ENCODE assay signal across 9 cellular contexts in the genomic region with DNA sequence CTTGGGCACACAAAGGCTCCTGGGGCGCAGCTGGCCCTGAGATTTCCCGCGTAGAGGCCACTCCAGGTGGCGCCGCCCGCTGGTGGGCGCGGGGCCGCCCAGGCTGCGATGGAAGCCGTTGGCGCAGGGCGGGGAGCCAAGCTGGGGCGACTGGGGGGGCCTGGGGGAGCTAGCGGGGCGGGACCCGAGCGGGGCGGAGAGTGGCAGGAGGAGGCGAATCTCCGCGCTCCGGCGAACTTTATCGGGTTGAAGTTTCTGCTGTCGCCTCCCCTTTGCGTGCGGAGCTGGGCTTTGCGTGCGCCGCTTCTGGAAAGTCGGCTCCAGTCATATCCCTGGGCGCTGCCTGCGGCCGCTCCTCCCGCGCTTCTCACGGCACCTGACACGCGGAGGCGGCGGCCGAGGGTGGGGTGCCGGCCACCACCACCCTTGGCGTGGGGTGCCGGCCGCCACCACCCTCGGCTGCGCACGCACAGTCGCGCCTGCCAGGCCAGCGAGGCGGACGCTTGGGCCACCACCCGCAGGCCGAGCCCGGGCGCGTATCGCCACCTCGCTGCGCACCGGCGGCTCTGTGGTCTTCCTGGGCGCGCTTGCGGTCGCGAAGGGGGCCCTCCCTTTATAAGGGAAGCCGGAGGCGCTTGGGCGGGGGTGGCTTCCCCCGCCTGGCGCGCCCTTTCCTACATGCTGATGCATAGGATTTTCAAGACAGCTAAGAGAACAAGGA. TPM values are rescaled to one million over a fixed set of nuclear protein-coding genes. Genes with fewer than 3 reads are reported as not detected.
DNase-seq lines count a peak whose midpoint lies in the region; ATAC-seq, FAIRE-seq and TF ChIP-seq lines count a peak whose summit lies in the region.
"Had no signal": no experiment of that assay in that cellular context is flagged by ENCODE, and none has a peak within 500 bp of the region (broad histone marks: within the 10 kb centered on the region; RNA-seq: fewer than 3 reads in every experiment).

No MANE protein-coding gene starts in this region.

- H3K27me3 ChIP-seq in CD8-positive, alpha-beta memory T cell (ENCODE audit: insufficient read depth, low read length, poor library complexity, severe bottlenecking): no peaks in the 10 kb centered on the region
- peaks cover 7 to 15% of the 10 kb centered on the region in 2 experiments; a peak in 2 of 5 replicates for H3K27me3 ChIP-seq in K562 (ENCODE audit: control insufficient read depth in 2 of 2, insufficient read depth in 2 of 2, low read length in 2 of 2)

- TF ChIP-seq CTCF in K562 (IDR thresholded peaks at IDR 0.05 in 2 of 3, conservative IDR thresholded peaks at IDR 0.05 in 1 of 3; ENCODE audit: insufficient read depth in 2 of 3, low read depth in 1 of 3, low read length in 3 of 3): 0 out of 6 replicates have a peak, but pooled peaks of 1 of the 3 experiments have one; percentile 11

- H3K4me3 ChIP-seq in CD8-positive, alpha-beta memory T cell (ENCODE audit: low read length): no peak overlapping the region
- peak overlapping the region; percentile 10; the same call in 1 of the 2 replicates for H3K4me3 ChIP-seq in K562

- no peak for TF ChIP-seq POLR2A in K562 (conservative IDR thresholded peaks at IDR 0.05)

- no peaks in the 10 kb centered on the region for H3K79me2 ChIP-seq in K562 (ENCODE audit: control insufficient read depth, insufficient read depth, low read length)

- POLR2A ChIA-PET in CD8-positive, alpha-beta memory T cell (lab: Charles Lee): no interaction called here
- POLR2A ChIA-PET in K562 (lab: Yijun Ruan, JAX): no interaction called here

- CTCF ChIA-PET in CD8-positive, alpha-beta memory T cell (lab: Charles Lee): no interaction called here
- CTCF ChIA-PET in K562 (lab: Yijun Ruan, JAX; ENCODE audit: low intra/inter-chr PET ratio): no interaction called here

- no peaks in the 10 kb centered on the region for H3K4me1 ChIP-seq in CD8-positive, alpha-beta memory T cell (ENCODE audit: insufficient read depth, low read length)
- peaks cover 0 to 13% of the 10 kb centered on the region in 2 experiments; a peak in 2 of 5 replicates for H3K4me1 ChIP-seq in K562 (replicated peaks in 1 of 2; ENCODE audit: control insufficient read depth in 2 of 2, insufficient read depth in 2 of 2, low read length in 2 of 2)

- no peak overlapping the region for H3K27ac ChIP-seq in CD8-positive, alpha-beta memory T cell (ENCODE audit: low read depth, low read length)
- H3K27ac ChIP-seq in K562 (ENCODE audit: extremely low read depth, low read depth, low read length): no peak overlapping the region

- no peak for TF ChIP-seq RAD21 in K562 (CRISPR knock-in tag; conservative IDR thresholded peaks at IDR 0.05 in 1 of 2, IDR thresholded peaks at IDR 0.05 in 1 of 2)

- intact Hi-C loops in K562 (cut with micrococcal nuclease): no loop called here

- peak overlapping the region in 5 of 7 donors; percentile 15 to 63 (median 41) for H3K4me3 Mint-ChIP-seq in CD8-positive, alpha-beta memory T cell

- no peaks in the 10 kb centered on the region for H3K9me3 ChIP-seq in CD8-positive, alpha-beta memory T cell (ENCODE audit: low read length)
- no peaks in the 10 kb centered on the region for H3K9me3 ChIP-seq in K562 (replicated peaks; ENCODE audit: control insufficient read depth, insufficient read depth, low read depth, low read length)

- no peaks in the 10 kb centered on the region for H3K9me3 Mint-ChIP-seq in CD8-positive, alpha-beta memory T cell

- no peak overlapping the region for H3K4me2 ChIP-seq in K562 (ENCODE audit: insufficient read depth, low read length)

- BruUV-seq in K562 (replicated peaks; lab: Mats Ljungman, UMichigan): no TSS peak

- in situ Hi-C loops in K562 (cut with MboI): no loop called here

- peaks cover 0 to 2% (median 0%) of the 10 kb centered on the region in 3 donors for H3K36me3 Mint-ChIP-seq in CD8-positive, alpha-beta memory T cell

- H3K27me3 Mint-ChIP-seq in CD8-positive, alpha-beta memory T cell: peaks cover 36 to 61% of the 10 kb centered on the region in 2 donors

- H2AFZ ChIP-seq in K562 (ENCODE audit: low read depth, low read length): no peak overlapping the region

- TF ChIP-seq EP300 in K562 (IDR thresholded peaks at IDR 0.05; ENCODE audit: low read length): no peak

- no peaks in the 10 kb centered on the region for H4K20me1 ChIP-seq in K562 (replicated peaks; ENCODE audit: control insufficient read depth, insufficient read depth, low read length)

- peak overlapping the region in 1 of 2 experiments; percentile 35; a peak in 1 of 4 replicates for H3K9ac ChIP-seq in K562 (ENCODE audit: insufficient read depth in 1 of 2, low read depth in 2 of 2, low read length in 2 of 2)

- peaks cover 8 to 28% (median 15%) of the 10 kb centered on the region in 3 donors for H3K4me1 Mint-ChIP-seq in CD8-positive, alpha-beta memory T cell

- peak; percentile 41 for ATAC-seq in GM19438 (IDR thresholded peaks at IDR 0.05; ENCODE audit: low read depth, unreplicated experiment)
- no peak; the same call in 2 of the 3 replicates for ATAC-seq in K562

- no peak for DNase-seq in CD8-positive, alpha-beta memory T cell
- DNase-seq in HK-2 (ENCODE audit: unreplicated experiment) (peak; percentile 71), SHP77 treated with DMSO at 0.1 percent for 48 hours (lab: John Stamatoyannopoulos, UW) (peak; percentile 28), K562 (ENCODE audit: extremely low read depth in 1 of 4, low spot score in 3 of 4) (peak in 3 of 4 experiments; percentile 12 to 20 (median 20)), islet precursor cell (peak; percentile 79), NCI-H446 (lab: John Stamatoyannopoulos, UW) (no peak)
- peak; percentile 90 for DNase-seq in stimulated activated CD4-positive, alpha-beta T cell treated with anti-CD3 and anti-CD28 coated beads, Interleukin-15, amount 100 ng/mL, for 24 hours

- H3K9me1 ChIP-seq in K562 (ENCODE audit: control insufficient read depth, insufficient read depth, low read length): no peaks in the 10 kb centered on the region

- 30% methylated on average over 47 of the region's 76 CpGs for WGBS in K562 (ENCODE audit: insufficient coverage, low coverage, missing lambda C conversion rate)

- no peaks in the 10 kb centered on the region for H3K36me3 ChIP-seq in CD8-positive, alpha-beta memory T cell (ENCODE audit: insufficient read depth, low read length)
- H3K36me3 ChIP-seq in K562 (ENCODE audit: control insufficient read depth, insufficient read depth, low read length): no peaks in the 10 kb centered on the region

- FAIRE-seq in K562 (lab: Jason Lieb, UNC): no peak
- FAIRE-seq: TTC549 had no signal

- no peak overlapping the region for H3K27ac Mint-ChIP-seq in CD8-positive, alpha-beta memory T cell

TF ChIP-seq in K562, 482 proteins besides CTCF, POLR2A, EP300 and RAD21 (continues in another document):
- TF ChIP-seq EGR1 (conservative IDR thresholded peaks at IDR 0.05) (peak; percentile 32; the same call in 1 of the 2 replicates), CGGBP1 (CRISPR knock-in tag; IDR thresholded peaks at IDR 0.05) (no peak)
- TF ChIP-seq, protein P1, sequence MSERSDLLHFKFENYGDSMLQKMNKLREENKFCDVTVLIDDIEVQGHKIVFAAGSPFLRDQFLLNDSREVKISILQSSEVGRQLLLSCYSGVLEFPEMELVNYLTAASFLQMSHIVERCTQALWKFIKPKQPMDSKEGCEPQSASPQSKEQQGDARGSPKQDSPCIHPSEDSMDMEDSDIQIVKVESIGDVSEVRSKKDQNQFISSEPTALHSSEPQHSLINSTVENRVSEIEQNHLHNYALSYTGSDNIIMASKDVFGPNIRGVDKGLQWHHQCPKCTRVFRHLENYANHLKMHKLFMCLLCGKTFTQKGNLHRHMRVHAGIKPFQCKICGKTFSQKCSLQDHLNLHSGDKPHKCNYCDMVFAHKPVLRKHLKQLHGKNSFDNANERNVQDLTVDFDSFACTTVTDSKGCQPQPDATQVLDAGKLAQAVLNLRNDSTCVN (CRISPR knock-in tag; IDR thresholded peaks at IDR 0.05): no peak
- TF ChIP-seq, protein P2, sequence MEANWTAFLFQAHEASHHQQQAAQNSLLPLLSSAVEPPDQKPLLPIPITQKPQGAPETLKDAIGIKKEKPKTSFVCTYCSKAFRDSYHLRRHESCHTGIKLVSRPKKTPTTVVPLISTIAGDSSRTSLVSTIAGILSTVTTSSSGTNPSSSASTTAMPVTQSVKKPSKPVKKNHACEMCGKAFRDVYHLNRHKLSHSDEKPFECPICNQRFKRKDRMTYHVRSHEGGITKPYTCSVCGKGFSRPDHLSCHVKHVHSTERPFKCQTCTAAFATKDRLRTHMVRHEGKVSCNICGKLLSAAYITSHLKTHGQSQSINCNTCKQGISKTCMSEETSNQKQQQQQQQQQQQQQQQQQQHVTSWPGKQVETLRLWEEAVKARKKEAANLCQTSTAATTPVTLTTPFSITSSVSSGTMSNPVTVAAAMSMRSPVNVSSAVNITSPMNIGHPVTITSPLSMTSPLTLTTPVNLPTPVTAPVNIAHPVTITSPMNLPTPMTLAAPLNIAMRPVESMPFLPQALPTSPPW (CRISPR knock-in tag; IDR thresholded peaks at IDR 0.05): peak; percentile 50; the same call in 1 of the 2 replicates

RNA-seq across cellular contexts. Expression of gene CYP1B1, which starts 0.9 kb away (rescaled TPM):
- 10 to 100 TPM; 19.4 TPM for total RNA-seq in CD8-positive, alpha-beta memory T cell
- polyA plus RNA-seq in CD8-positive, alpha-beta memory T cell: not detected
- not detected in 2 replicates for total RNA-seq in K562 (2011; cell fraction: chromatin; rRNA removed; ENCODE audit: low replicate concordance)
- total RNA-seq in K562 (2011; cell fraction: nucleolus; rRNA removed): not detected in 2 replicates
- total RNA-seq in K562 (2011; cell fraction: nucleoplasm; rRNA removed): not detected in 2 replicates
- total RNA-seq in K562 (2014; rRNA removed) (not detected in 2 replicates), K562 (2014; rRNA removed; fragmentation: Illumina TruSeq; extraction: Trizol) (not detected in 2 replicates), K562 (2015; rRNA removed; fragmentation: Illumina TruSeq; extraction: Trizol) (not detected in 2 replicates), K562 (2021) (0.07 and 0.13 TPM in 2 replicates)
- polyA plus RNA-seq in K562 (2011; rRNA removed) (not detected in 2 replicates), K562 (2014; fragmentation: Illumina TruSeq; extraction: Trizol) (not detected in 2 replicates), K562 (2014; fragmentation: Nextera tagmentation; extraction: Ambion mirVana) (not detected), K562 (2014; rRNA removed) (not detected in 2 replicates)
- not detected in 2 replicates for polyA plus RNA-seq in K562 (2011; cell fraction: cytosol; rRNA removed)
- polyA plus RNA-seq in K562 (2011; cell fraction: nucleus; rRNA removed): not detected in 2 replicates
- not detected in 2 replicates for polyA plus RNA-seq in K562 (2012)
- not detected in 2 replicates for polyA minus RNA-seq in K562 (2011; rRNA and poly(A)+ RNA removed)
- not detected in 2 replicates for polyA minus RNA-seq in K562 (2011; cell fraction: cytosol; rRNA and poly(A)+ RNA removed)
- polyA minus RNA-seq in K562 (2011; cell fraction: nucleus; rRNA and poly(A)+ RNA removed): not detected in 2 replicates

Comparison
In these comparisons a context has a peak if more than half of its experiments do, and no peak if none do; other contexts are left out.
1. DNase-seq: peak in HK-2 (single experiment), SHP77 treated with DMSO at 0.1 percent for 48 hours (single experiment), K562 (3 of 4), islet precursor cell (single experiment) and stimulated activated CD4-positive, alpha-beta T cell treated with anti-CD3 and anti-CD28 coated beads, Interleukin-15, amount 100 ng/mL, for 24 hours (single experiment); none in CD8-positive, alpha-beta memory T cell (0 of 5) and NCI-H446 (0 of 2).
2. RNA of gene CYP1B1, which starts 0.9 kb away (total RNA-seq): 19.4 TPM in CD8-positive, alpha-beta memory T cell; 0.07 to 0.13 TPM in K562; every median in the first group is over 10 times any median in the second.